In the genomic region with DNA sequence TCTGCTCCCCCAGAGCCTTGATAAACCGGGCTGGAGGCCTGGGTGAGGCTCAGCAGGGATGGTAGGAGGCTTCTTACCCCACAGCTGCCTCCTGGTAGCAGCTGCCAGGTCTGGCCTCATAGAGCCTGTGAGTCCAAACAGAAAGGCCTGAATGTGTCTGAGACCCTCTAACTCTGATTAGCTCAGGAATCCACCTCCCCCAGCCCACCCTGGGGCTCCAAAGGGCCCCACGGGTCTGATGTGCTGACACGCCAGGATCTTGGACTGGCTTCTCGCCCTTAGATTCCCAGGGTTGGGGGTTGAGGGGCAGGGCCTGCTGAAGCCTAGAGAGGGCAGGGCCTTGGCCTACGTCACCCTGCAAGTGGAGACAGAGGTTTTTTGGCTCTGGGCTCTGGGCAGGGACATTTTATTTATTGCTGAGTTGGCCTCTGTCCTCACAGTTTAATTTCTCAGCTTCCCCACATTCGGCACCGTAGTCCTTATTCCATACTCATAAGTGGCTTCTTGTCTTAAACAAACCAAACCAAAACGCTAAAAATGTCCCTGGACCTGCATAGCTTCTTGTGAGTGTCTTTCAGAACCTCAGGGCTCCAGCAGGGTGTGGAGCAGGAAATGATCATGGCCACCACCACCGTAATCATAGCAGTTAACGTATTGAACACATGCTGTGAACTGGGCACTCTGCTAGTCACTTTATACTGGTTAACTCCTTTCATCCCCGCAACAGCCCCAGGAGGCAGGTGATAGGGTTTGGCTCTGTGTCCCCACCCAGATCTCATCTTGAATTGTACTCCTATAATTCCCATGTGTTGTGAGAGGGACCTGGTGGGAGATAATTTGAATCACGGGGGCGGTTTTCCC, we compare ENCODE assay signal across 1 cellular context.
TF ChIP-seq lines count a peak whose summit lies in the region.

No MANE protein-coding gene starts in this region.

TF ChIP-seq in SK-N-SH treated with all-trans-retinoic acid at 6 μM for 48 hours, 23 proteins besides CTCF, POLR2A, EP300 and RAD21:
- TF ChIP-seq, protein P1, sequence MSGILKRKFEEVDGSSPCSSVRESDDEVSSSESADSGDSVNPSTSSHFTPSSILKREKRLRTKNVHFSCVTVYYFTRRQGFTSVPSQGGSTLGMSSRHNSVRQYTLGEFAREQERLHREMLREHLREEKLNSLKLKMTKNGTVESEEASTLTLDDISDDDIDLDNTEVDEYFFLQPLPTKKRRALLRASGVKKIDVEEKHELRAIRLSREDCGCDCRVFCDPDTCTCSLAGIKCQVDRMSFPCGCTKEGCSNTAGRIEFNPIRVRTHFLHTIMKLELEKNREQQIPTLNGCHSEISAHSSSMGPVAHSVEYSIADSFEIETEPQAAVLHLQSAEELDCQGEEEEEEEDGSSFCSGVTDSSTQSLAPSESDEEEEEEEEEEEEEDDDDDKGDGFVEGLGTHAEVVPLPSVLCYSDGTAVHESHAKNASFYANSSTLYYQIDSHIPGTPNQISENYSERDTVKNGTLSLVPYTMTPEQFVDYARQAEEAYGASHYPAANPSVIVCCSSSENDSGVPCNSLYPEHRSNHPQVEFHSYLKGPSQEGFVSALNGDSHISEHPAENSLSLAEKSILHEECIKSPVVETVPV (CRISPR knock-in tag; IDR thresholded peaks at IDR 0.05), result no peak
- TF ChIP-seq TCF4 (CRISPR knock-in tag; IDR thresholded peaks at IDR 0.05; ENCODE audit: borderline replicate concordance), result no peak
- peak; percentile 53; the same call in 1 of the 2 replicates for TF ChIP-seq ZFP3 (CRISPR knock-in tag; IDR thresholded peaks at IDR 0.05)
- TF ChIP-seq ARNTL (CRISPR knock-in tag; IDR thresholded peaks at IDR 0.05; ENCODE audit: borderline replicate concordance, low read depth), result no peak
- TF ChIP-seq ZC3H10 (CRISPR knock-in tag; IDR thresholded peaks at IDR 0.05), result no peak
- TF ChIP-seq, protein P2, sequence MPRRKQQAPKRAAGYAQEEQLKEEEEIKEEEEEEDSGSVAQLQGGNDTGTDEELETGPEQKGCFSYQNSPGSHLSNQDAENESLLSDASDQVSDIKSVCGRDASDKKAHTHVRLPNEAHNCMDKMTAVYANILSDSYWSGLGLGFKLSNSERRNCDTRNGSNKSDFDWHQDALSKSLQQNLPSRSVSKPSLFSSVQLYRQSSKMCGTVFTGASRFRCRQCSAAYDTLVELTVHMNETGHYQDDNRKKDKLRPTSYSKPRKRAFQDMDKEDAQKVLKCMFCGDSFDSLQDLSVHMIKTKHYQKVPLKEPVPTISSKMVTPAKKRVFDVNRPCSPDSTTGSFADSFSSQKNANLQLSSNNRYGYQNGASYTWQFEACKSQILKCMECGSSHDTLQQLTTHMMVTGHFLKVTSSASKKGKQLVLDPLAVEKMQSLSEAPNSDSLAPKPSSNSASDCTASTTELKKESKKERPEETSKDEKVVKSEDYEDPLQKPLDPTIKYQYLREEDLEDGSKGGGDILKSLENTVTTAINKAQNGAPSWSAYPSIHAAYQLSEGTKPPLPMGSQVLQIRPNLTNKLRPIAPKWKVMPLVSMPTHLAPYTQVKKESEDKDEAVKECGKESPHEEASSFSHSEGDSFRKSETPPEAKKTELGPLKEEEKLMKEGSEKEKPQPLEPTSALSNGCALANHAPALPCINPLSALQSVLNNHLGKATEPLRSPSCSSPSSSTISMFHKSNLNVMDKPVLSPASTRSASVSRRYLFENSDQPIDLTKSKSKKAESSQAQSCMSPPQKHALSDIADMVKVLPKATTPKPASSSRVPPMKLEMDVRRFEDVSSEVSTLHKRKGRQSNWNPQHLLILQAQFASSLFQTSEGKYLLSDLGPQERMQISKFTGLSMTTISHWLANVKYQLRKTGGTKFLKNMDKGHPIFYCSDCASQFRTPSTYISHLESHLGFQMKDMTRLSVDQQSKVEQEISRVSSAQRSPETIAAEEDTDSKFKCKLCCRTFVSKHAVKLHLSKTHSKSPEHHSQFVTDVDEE (CRISPR knock-in tag; IDR thresholded peaks at IDR 0.05), result no peak
